In genomic region chr18:38525039-38525438, GRCh38 we compare ENCODE assay signal across 18 cellular contexts.
DNase-seq lines count a peak whose midpoint lies in the region; ATAC-seq and TF ChIP-seq lines count a peak whose summit lies in the region.
"Had no signal": no experiment of that assay in that cellular context is flagged by ENCODE, and none has a peak within 500 bp of the region (broad histone marks: within the 10 kb centered on the region; RNA-seq: fewer than 3 reads in every experiment).

No MANE protein-coding gene starts in this region.

- H3K27me3 Mint-ChIP-seq in nephron (ENCODE audit: low read depth): no peaks in the 10 kb centered on the region
- H3K27me3 Mint-ChIP-seq: CD4-positive, alpha-beta T cell had no signal

- CTCF ChIA-PET in mammary epithelial cell (lab: Charles Lee; ENCODE audit: low non-redundant PET): no interaction called here

- H3K9me3 Mint-ChIP-seq in nephron: peaks cover 5% of the 10 kb centered on the region
- H3K9me3 Mint-ChIP-seq in stimulated activated effector memory CD8-positive, alpha-beta T cell treated with anti-CD3 and anti-CD28 coated beads, Interleukin-12 subunit alpha, Interleukin-12 subunit beta, amount 100 ng/mL, for 72 hours: peaks cover 7% of the 10 kb centered on the region
- H3K9me3 Mint-ChIP-seq: CD4-positive, alpha-beta T cell; H9 had no signal

- no peaks in the 10 kb centered on the region for H3K36me3 Mint-ChIP-seq in nephron (ENCODE audit: low read depth)
- no peaks in the 10 kb centered on the region for H3K36me3 Mint-ChIP-seq in stimulated activated effector memory CD8-positive, alpha-beta T cell treated with anti-CD3 and anti-CD28 coated beads, Interleukin-12 subunit alpha, Interleukin-12 subunit beta, amount 100 ng/mL, for 72 hours

- H3K27ac ChIP-seq in mammary epithelial cell (ENCODE audit: insufficient read depth, low read depth, low read length): no peak overlapping the region
- H3K27ac ChIP-seq: C4-2B had no signal

- H3K9me3 ChIP-seq in mammary epithelial cell (replicated peaks; ENCODE audit: insufficient read depth, low read length): no peaks in the 10 kb centered on the region
- H3K9me3 ChIP-seq: BE2C, Caco-2 had no signal

- 60% methylated on average over 5 of the region's 5 CpGs for WGBS in mammary epithelial cell (ENCODE audit: low coverage, missing lambda C conversion rate)

- H3K27ac Mint-ChIP-seq in nephron: peak overlapping the region; percentile 14 to 85 (median 74)
- H3K27ac Mint-ChIP-seq in stimulated activated effector memory CD8-positive, alpha-beta T cell treated with anti-CD3 and anti-CD28 coated beads, Interleukin-12 subunit alpha, Interleukin-12 subunit beta, amount 100 ng/mL, for 72 hours: no peak overlapping the region
- H3K27ac Mint-ChIP-seq: CD4-positive, alpha-beta T cell; H9 had no signal

- H3K4me3 Mint-ChIP-seq in nephron: no peak overlapping the region
- H3K4me3 Mint-ChIP-seq in stimulated activated effector memory CD8-positive, alpha-beta T cell treated with anti-CD3 and anti-CD28 coated beads, Interleukin-12 subunit alpha, Interleukin-12 subunit beta, amount 100 ng/mL, for 72 hours: no peak overlapping the region
- H3K4me3 Mint-ChIP-seq: CD4-positive, alpha-beta T cell; H9 had no signal

- DNase-seq in Jurkat, Clone E6-1 (ENCODE audit: low read depth, low spot score): peak; percentile 16
- DNase-seq in SW480 (ENCODE audit: low spot score): peak; percentile 62
- no peak for DNase-seq in mammary epithelial cell
- no peak for DNase-seq in stimulated activated effector memory CD8-positive, alpha-beta T cell treated with anti-CD3 and anti-CD28 coated beads, Interleukin-12 subunit alpha, Interleukin-12 subunit beta, amount 100 ng/mL, for 72 hours (ENCODE audit: low spot score in 2 of 2)
- DNase-seq: ACHN; BE2C; Caco-2; CD4-positive, alpha-beta T cell; DMS153; DMS79; GDM1; H9; IMR-90; KBM-7 had no signal

- no peaks in the 10 kb centered on the region for H3K79me2 ChIP-seq in mammary epithelial cell (ENCODE audit: insufficient read depth, low read length)

- no peaks in the 10 kb centered on the region for H3K4me1 ChIP-seq in mammary epithelial cell (ENCODE audit: insufficient read depth, low read length)
- H3K4me1 ChIP-seq: BE2C, Caco-2 had no signal

- in situ Hi-C loops in mammary epithelial cell (cut with MboI; ENCODE audit: low sequenced_read_pairs in 2 of 2): no loop called here

- no peak for ATAC-seq in HG02610 (IDR thresholded peaks at IDR 0.05; ENCODE audit: unreplicated experiment)
- ATAC-seq in stimulated activated effector memory CD8-positive, alpha-beta T cell treated with anti-CD3 and anti-CD28 coated beads, Interleukin-12 subunit alpha, Interleukin-12 subunit beta, amount 100 ng/mL, for 72 hours: no peak
- no peak for ATAC-seq in HG02852 (IDR thresholded peaks at IDR 0.05; ENCODE audit: unreplicated experiment)

- dilution Hi-C loops in mammary epithelial cell (cut with HindIII; ENCODE audit: low sequenced_read_pairs): no loop called here

- no peak overlapping the region for H3K9ac ChIP-seq in mammary epithelial cell (ENCODE audit: insufficient read depth, low read length)

- intact Hi-C loops in mammary epithelial cell (cut with micrococcal nuclease): no loop called here

- no peaks in the 10 kb centered on the region for H3K36me3 ChIP-seq in mammary epithelial cell (ENCODE audit: insufficient read depth, low read length)
- H3K36me3 ChIP-seq: BE2C had no signal

- H2AFZ ChIP-seq in mammary epithelial cell (ENCODE audit: low read depth, low read length): no peak overlapping the region

- TF ChIP-seq CTCF in nephron (IDR thresholded peaks at IDR 0.05; ENCODE audit: unreplicated experiment in 3 of 3) (no peak), mammary epithelial cell (conservative IDR thresholded peaks at IDR 0.05 in 1 of 2, IDR thresholded peaks at IDR 0.05 in 1 of 2; ENCODE audit: extremely low read depth in 1 of 2, insufficient read depth in 1 of 2, low read depth in 1 of 2, low read length in 2 of 2) (no peak)

- no peaks in the 10 kb centered on the region for H4K20me1 ChIP-seq in mammary epithelial cell (ENCODE audit: insufficient read depth, low read length)

- no peaks in the 10 kb centered on the region for H3K27me3 ChIP-seq in mammary epithelial cell (ENCODE audit: insufficient read depth, low read length)
- H3K27me3 ChIP-seq: BE2C had no signal

- no peak overlapping the region for H3K4me3 ChIP-seq in Jurkat, Clone E6-1 (ENCODE audit: low read length)
- H3K4me3 ChIP-seq in mammary epithelial cell (replicated peaks in 1 of 3; ENCODE audit: insufficient read depth in 1 of 3, low read depth in 2 of 3, low read length in 3 of 3): no peak overlapping the region

- no TSS peak for BruUV-seq in mammary epithelial cell (replicated peaks; lab: Mats Ljungman, UMichigan)

- peaks cover 19% of the 10 kb centered on the region for H3K4me1 Mint-ChIP-seq in nephron
- no peaks in the 10 kb centered on the region for H3K4me1 Mint-ChIP-seq in stimulated activated effector memory CD8-positive, alpha-beta T cell treated with anti-CD3 and anti-CD28 coated beads, Interleukin-12 subunit alpha, Interleukin-12 subunit beta, amount 100 ng/mL, for 72 hours

- H3K4me2 ChIP-seq in mammary epithelial cell (ENCODE audit: insufficient read depth, low read depth, low read length): no peak overlapping the region

Comparison
In these comparisons a context has a peak if more than half of its experiments do, and no peak if none do; other contexts are left out.
1. DNase-seq: peak in Jurkat, Clone E6-1 (single experiment) and SW480 (single experiment); none in mammary epithelial cell (single experiment) and stimulated activated effector memory CD8-positive, alpha-beta T cell treated with anti-CD3 and anti-CD28 coated beads, Interleukin-12 subunit alpha, Interleukin-12 subunit beta, amount 100 ng/mL, for 72 hours (0 of 2).